ENCODE assay signal across 8 cellular contexts in genomic region chr9:69672828-69673640, GRCh38.
DNase-seq lines count a peak whose midpoint lies in the region; ATAC-seq lines count a peak whose summit lies in the region.

No MANE protein-coding gene starts in this region.

- peaks cover 2% of the 10 kb centered on the region for H3K36me3 Mint-ChIP-seq in effector memory CD8-positive, alpha-beta T cell (ENCODE audit: insufficient read depth)

- no peak overlapping the region for H3K27ac Mint-ChIP-seq in effector memory CD8-positive, alpha-beta T cell

- peaks cover 28 to 46% of the 10 kb centered on the region in 2 donors for H3K27me3 Mint-ChIP-seq in effector memory CD8-positive, alpha-beta T cell

- DNase-seq in C1 segment of cervical spinal cord (lab: John Stamatoyannopoulos, UW) (peak; percentile 18 to 93 (median 77)), NCI-H69 (lab: John Stamatoyannopoulos, UW) (peak; percentile 95), medulla oblongata (ENCODE audit: extremely low spot score) (peak; percentile 88)
- DNase-seq in activated CD8-positive, alpha-beta memory T cell treated with anti-CD3 and anti-CD28 coated beads for 24 hours, result peak; percentile 87
- DNase-seq in effector memory CD8-positive, alpha-beta T cell, result peak; percentile 37 to 55 (median 54)
- peak; percentile 37 to 51 (median 37) for DNase-seq in stimulated activated CD4-positive, alpha-beta T cell treated with anti-CD3 and anti-CD28 coated beads, TNF-alpha, amount 100 ng/mL, for 4 hours (ENCODE audit: low read depth in 3 of 3)

- H3K9me3 Mint-ChIP-seq in effector memory CD8-positive, alpha-beta T cell, result no peaks in the 10 kb centered on the region

- peak overlapping the region; percentile 80 to 83 for H3K4me3 Mint-ChIP-seq in effector memory CD8-positive, alpha-beta T cell

- H3K4me1 Mint-ChIP-seq in effector memory CD8-positive, alpha-beta T cell (ENCODE audit: low read depth in 2 of 2), result peaks cover 3 to 11% of the 10 kb centered on the region in 2 donors

- ATAC-seq in GM19395 (IDR thresholded peaks at IDR 0.05; ENCODE audit: unreplicated experiment) (peak; percentile 95), HG03521 (IDR thresholded peaks at IDR 0.05; ENCODE audit: unreplicated experiment) (peak; percentile 91)
- peak; percentile 82 for ATAC-seq in effector memory CD8-positive, alpha-beta T cell (replicated peaks)

Comparison
In these comparisons a context has a peak if more than half of its experiments do, and no peak if none do; other contexts are left out.
1. Peak in every context shown above with its lines: DNase-seq and ATAC-seq.
2. DNase-seq: peak in every context shown above with its lines; median percentile 95 in NCI-H69; 88 in medulla oblongata; 87 in activated CD8-positive, alpha-beta memory T cell treated with anti-CD3 and anti-CD28 coated beads for 24 hours; 77 in C1 segment of cervical spinal cord; 54 in effector memory CD8-positive, alpha-beta T cell; 37 in stimulated activated CD4-positive, alpha-beta T cell treated with anti-CD3 and anti-CD28 coated beads, TNF-alpha, amount 100 ng/mL, for 4 hours.